Comparison of ENCODE assay signal across 15 cellular contexts in the genomic region with DNA sequence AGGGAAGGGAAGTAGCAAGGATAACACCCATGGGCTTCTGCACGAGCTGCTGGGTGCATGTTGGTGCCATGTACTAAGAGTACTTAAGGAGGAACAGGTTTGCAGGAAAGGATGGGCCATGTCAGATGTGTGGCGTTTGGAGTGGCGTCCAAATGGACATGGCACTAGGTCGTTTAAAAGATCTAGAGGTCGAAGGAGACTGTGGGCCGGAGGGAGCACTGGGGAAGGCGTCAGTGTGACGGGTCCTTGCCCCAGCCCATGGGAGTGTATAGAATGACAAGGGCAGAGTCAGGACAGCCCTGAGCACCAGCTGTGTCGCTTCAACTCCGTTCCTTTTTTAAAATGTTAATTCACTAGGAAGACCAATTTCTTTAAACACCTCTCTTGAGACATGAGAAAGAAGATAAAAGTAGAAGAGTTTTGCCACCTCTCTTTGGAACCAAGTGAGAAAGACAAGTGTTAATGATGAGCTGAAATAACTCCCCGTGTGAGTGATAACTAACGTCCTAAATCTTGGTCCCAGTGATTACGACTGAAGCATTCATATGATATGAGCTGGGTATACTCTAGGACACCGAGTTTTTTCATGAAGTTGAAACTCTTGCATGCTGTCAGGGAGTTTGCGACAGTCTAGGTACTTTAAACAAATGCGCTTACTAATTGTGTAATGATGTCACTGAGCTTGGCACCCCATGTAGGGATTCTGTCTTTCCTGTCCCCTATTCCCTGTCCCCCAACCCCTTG. TPM values are rescaled to one million over a fixed set of nuclear protein-coding genes. Genes with fewer than 3 reads are reported as not detected.
DNase-seq lines count a peak whose midpoint lies in the region; ATAC-seq and TF ChIP-seq lines count a peak whose summit lies in the region.
"Had no signal": no experiment of that assay in that cellular context is flagged by ENCODE, and none has a peak within 500 bp of the region (broad histone marks: within the 10 kb centered on the region; RNA-seq: fewer than 3 reads in every experiment).

No MANE protein-coding gene starts in this region.

- H4K20me1 ChIP-seq in H9 (ENCODE audit: control insufficient read depth, insufficient read depth, insufficient read length): no peaks in the 10 kb centered on the region
- peaks cover 17% of the 10 kb centered on the region for H4K20me1 ChIP-seq in smooth muscle cell (ENCODE audit: low read depth)

- H3K27me3 ChIP-seq in H9 (ENCODE audit: insufficient read depth, low read length) (no peaks in the 10 kb centered on the region), right cardiac atrium (ENCODE audit: control insufficient read depth, insufficient read depth) (no peaks in the 10 kb centered on the region), smooth muscle cell (ENCODE audit: low read depth) (no peaks in the 10 kb centered on the region)
- H3K27me3 ChIP-seq: hepatocyte had no signal

- H3K23me2 ChIP-seq in H9 (ENCODE audit: insufficient read length, low read depth, low read length, poor library complexity, severe bottlenecking): no peaks in the 10 kb centered on the region

- no peak overlapping the region for H2AK5ac ChIP-seq in H9 (ENCODE audit: insufficient read length, low read length)

- H2BK15ac ChIP-seq in H9 (ENCODE audit: low read depth, low read length): no peak overlapping the region

- no peak overlapping the region for H4K91ac ChIP-seq in H9 (ENCODE audit: insufficient read length, low read depth, low read length)

- H3K23ac ChIP-seq in H9 (ENCODE audit: insufficient read length, low read depth, low read length): no peak overlapping the region

- peaks cover 8% of the 10 kb centered on the region for H3K36me3 ChIP-seq in smooth muscle cell (ENCODE audit: low read depth)

- H3K79me1 ChIP-seq in H9 (ENCODE audit: insufficient read depth, low read depth, low read length, poor library complexity, severe bottlenecking): no peaks in the 10 kb centered on the region

- H3K4me1 Mint-ChIP-seq in H9: peaks cover 5 to 9% of the 10 kb centered on the region in 2 experiments
- peaks cover 71% of the 10 kb centered on the region for H3K4me1 Mint-ChIP-seq in chondrocyte (ENCODE audit: low read depth)
- H3K4me1 Mint-ChIP-seq in T-helper 17 cell: peaks cover 19% of the 10 kb centered on the region

- TF ChIP-seq CTCF in H9 (conservative IDR thresholded peaks at IDR 0.05) (no peak), chondrocyte (IDR thresholded peaks at IDR 0.05) (no peak), smooth muscle cell (IDR thresholded peaks at IDR 0.05; ENCODE audit: borderline replicate concordance, insufficient read depth, poor library complexity, severe bottlenecking) (no peak)

- H3K14ac ChIP-seq in H9 (ENCODE audit: insufficient read depth, low read length): no peak overlapping the region

- H3K4me2 ChIP-seq in H9 (ENCODE audit: insufficient read depth, insufficient read length, low read length) (no peak overlapping the region), smooth muscle cell (no peak overlapping the region)

- no peaks in the 10 kb centered on the region for H3K9me3 ChIP-seq in H9 (ENCODE audit: control insufficient read depth, low read depth, low read length)
- no peaks in the 10 kb centered on the region for H3K9me3 ChIP-seq in right cardiac atrium (ENCODE audit: control insufficient read depth, low read length)
- no peaks in the 10 kb centered on the region for H3K9me3 ChIP-seq in smooth muscle cell (replicated peaks; ENCODE audit: low read depth)
- no peaks in the 10 kb centered on the region for H3K9me3 ChIP-seq in T-helper 17 cell (ENCODE audit: control insufficient read depth, low read length, poor library complexity, severe bottlenecking)

- H3K27me3 Mint-ChIP-seq in H9 (ENCODE audit: low read depth) (no peaks in the 10 kb centered on the region), chondrocyte (ENCODE audit: low read depth) (no peaks in the 10 kb centered on the region), T-helper 17 cell (no peaks in the 10 kb centered on the region)
- H3K27me3 Mint-ChIP-seq: B cell had no signal

- no peak overlapping the region for H4K5ac ChIP-seq in H9 (ENCODE audit: insufficient read length, low read depth, low read length)

- H3K4me1 ChIP-seq in H9 (ENCODE audit: insufficient read depth, low read length): no peaks in the 10 kb centered on the region
- H3K4me1 ChIP-seq in right cardiac atrium (ENCODE audit: control insufficient read depth, insufficient read depth, low read length): peaks cover 19% of the 10 kb centered on the region
- no peaks in the 10 kb centered on the region for H3K4me1 ChIP-seq in smooth muscle cell (ENCODE audit: low read depth)

- peaks cover 5% of the 10 kb centered on the region for H3F3A ChIP-seq in smooth muscle cell (ENCODE audit: low read depth)

- no peaks in the 10 kb centered on the region for H3K79me2 ChIP-seq in H9 (ENCODE audit: insufficient read depth, low read length)
- no peaks in the 10 kb centered on the region for H3K79me2 ChIP-seq in smooth muscle cell (ENCODE audit: low read depth)
- H3K79me2 ChIP-seq: hepatocyte had no signal

- no peak overlapping the region for H4K8ac ChIP-seq in H9 (replicated peaks; ENCODE audit: insufficient read length, low read depth, low read length)

- H3T11ph ChIP-seq in H9 (ENCODE audit: low read length): no peak overlapping the region

- no peak overlapping the region for H3K4ac ChIP-seq in H9 (ENCODE audit: low read depth, low read length)

- no peak overlapping the region for H2BK120ac ChIP-seq in H9 (ENCODE audit: low read depth, low read length, poor library complexity, severe bottlenecking)

- no peak overlapping the region for H2BK5ac ChIP-seq in H9 (ENCODE audit: insufficient read length, low read length)

- H3K4me3 Mint-ChIP-seq in H9 (no peak overlapping the region), chondrocyte (ENCODE audit: unreplicated experiment) (no peak overlapping the region), T-helper 17 cell (no peak overlapping the region)
- H3K4me3 Mint-ChIP-seq: B cell, endodermal cell had no signal

- no peak overlapping the region for H2BK12ac ChIP-seq in H9 (ENCODE audit: insufficient read length, low read depth, low read length)

- no CpG with 5 or more reads among the region's 16 CpGs for WGBS in H9 (ENCODE audit: extremely low coverage, insufficient read length, low lambda C conversion rate)
- 51% methylated on average over 16 of the region's 16 CpGs for WGBS in right cardiac atrium
- 88% methylated on average over 16 of the region's 16 CpGs for WGBS in smooth muscle cell (ENCODE audit: low lambda C conversion rate)

- DNase-seq in H9 (no peak), chondrocyte (ENCODE audit: low spot score) (no peak), right cardiac atrium (peak in 1 of 3 donors; percentile 67), smooth muscle cell (lab: John Stamatoyannopoulos, UW; ENCODE audit: unreplicated experiment) (no peak), T-helper 17 cell (no peak), HuH-7.5 (ENCODE audit: low spot score) (no peak)
- no peak for DNase-seq in activated effector memory CD4-positive, alpha-beta T cell treated with anti-CD3 and anti-CD28 coated beads, Interleukin-2, amount 50 U/mL, for 16 hours
- no peak for DNase-seq in stimulated activated naive CD8-positive, alpha-beta T cell treated with anti-CD3 and anti-CD28 coated beads, Interleukin-15, Interleukin-2, amounts not matched to agents 100 U/mL and 50 U/mL, for 24 hours
- DNase-seq: DND-41, endodermal cell, NCI-H1105, occipital lobe had no signal

- no peak overlapping the region for H2BK20ac ChIP-seq in H9 (ENCODE audit: low read depth, low read length, poor library complexity, severe bottlenecking)

- H3K27ac Mint-ChIP-seq in H9 (peak overlapping the region in 2 of 3 experiments; percentile 7 to 11; a peak in 3 of 7 replicates), chondrocyte (ENCODE audit: unreplicated experiment) (peak overlapping the region; percentile 94), T-helper 17 cell (no peak overlapping the region)
- H3K27ac Mint-ChIP-seq: B cell, endodermal cell had no signal

- H2AFZ ChIP-seq in H9 (ENCODE audit: low read length) (no peak overlapping the region), smooth muscle cell (ENCODE audit: low read depth) (no peak overlapping the region)
- H2AFZ ChIP-seq: hepatocyte had no signal

- H3K9ac ChIP-seq in H9 (ENCODE audit: extremely low read depth, insufficient read length, low read length): no peak overlapping the region
- no peak overlapping the region for H3K9ac ChIP-seq in smooth muscle cell (ENCODE audit: low read depth)

- H3K18ac ChIP-seq in H9 (ENCODE audit: insufficient read length, low read depth, low read length): no peak overlapping the region

- peak; percentile 40 to 54 for ATAC-seq in right cardiac atrium
- no peak for ATAC-seq in stimulated activated naive CD8-positive, alpha-beta T cell treated with anti-CD3 and anti-CD28 coated beads, Interleukin-15, Interleukin-2, amounts not matched to agents 100 U/mL and 50 U/mL, for 24 hours
- no peak for ATAC-seq in T-helper 17 cell
- ATAC-seq: activated CD4-positive, CD25-positive, alpha-beta regulatory T cell treated with anti-CD3 and anti-CD28 coated beads, Interleukin-2, amount 50 U/mL, for 24 hours had no signal

- no peak overlapping the region for H3K4me3 ChIP-seq in right cardiac atrium (ENCODE audit: low read length)
- H3K4me3 ChIP-seq in smooth muscle cell: no peak overlapping the region
- H3K4me3 ChIP-seq: hepatocyte had no signal

- no peaks in the 10 kb centered on the region for H3K9me3 Mint-ChIP-seq in H9
- H3K9me3 Mint-ChIP-seq in chondrocyte (ENCODE audit: low read depth): no peaks in the 10 kb centered on the region
- H3K9me3 Mint-ChIP-seq: endodermal cell had no signal

- intact Hi-C loops in right cardiac atrium (cut with DNase I): loop anchor here in 3 of 4 donors (5.0 to 10.0 kb wide), 4 partner anchors 145 to 425 kb away; a partner anchor contains a TSS

- no peak overlapping the region for H3K56ac ChIP-seq in H9 (ENCODE audit: insufficient read length, low read depth, low read length)

- peaks cover 7 to 30% (median 17%) of the 10 kb centered on the region in 3 experiments; a peak in 5 of 7 replicates for H3K36me3 Mint-ChIP-seq in H9 (ENCODE audit: insufficient read depth in 1 of 3, low read depth in 3 of 3)
- H3K36me3 Mint-ChIP-seq in chondrocyte (ENCODE audit: low read depth): peaks cover 33% of the 10 kb centered on the region
- H3K36me3 Mint-ChIP-seq in T-helper 17 cell (ENCODE audit: low read depth): peaks cover 6% of the 10 kb centered on the region

- H3K27ac ChIP-seq in H9 (ENCODE audit: insufficient read length, low read depth, low read length) (no peak overlapping the region), right cardiac atrium (ENCODE audit: low read length) (peak overlapping the region; percentile 92), smooth muscle cell (ENCODE audit: low read depth) (peak overlapping the region; percentile 55)

RNA-seq across cellular contexts. Expression of a gene that starts 23.8 kb away (rescaled TPM):
- total RNA-seq in H9 (2021) (9.3 and 10.0 TPM in 2 replicates), chondrocyte (13.1 to 17.1 TPM (median 13.2 TPM) in 3 replicates), right cardiac atrium (10 to 100 TPM; 12.6 to 19.3 (median 15.7) TPM), smooth muscle cell (4.4 and 6.1 TPM in 2 replicates), T-helper 17 cell (1 to 10 TPM; 6.8 to 9.2 TPM)
- polyA plus RNA-seq in right cardiac atrium (13.2 TPM), smooth muscle cell (6.0 and 12.4 TPM in 2 replicates)

Comparison
In these comparisons a context has a peak if more than half of its experiments do, and no peak if none do; other contexts are left out.
1. ATAC-seq: peak in right cardiac atrium (2 of 2); none in stimulated activated naive CD8-positive, alpha-beta T cell treated with anti-CD3 and anti-CD28 coated beads, Interleukin-15, Interleukin-2, amounts not matched to agents 100 U/mL and 50 U/mL, for 24 hours (single experiment) and T-helper 17 cell (single experiment).